1 cellular context compared by ENCODE assay signal in genomic region chr14:64937821-64938193, GRCh38.
TF ChIP-seq lines count a peak whose summit lies in the region.

No MANE protein-coding gene starts in this region.

TF ChIP-seq in H1, 55 proteins besides CTCF, POLR2A, EP300 and RAD21:
- TF ChIP-seq SP4 (IDR thresholded peaks at IDR 0.05; ENCODE audit: low read length) (no peak), EZH2 (IDR thresholded peaks at IDR 0.05; ENCODE audit: low read depth, low read length, severe bottlenecking) (no peak), RXRA (IDR thresholded peaks at IDR 0.05; ENCODE audit: insufficient read depth, low read depth, low read length) (no peak), E2F6 (IDR thresholded peaks at IDR 0.05) (no peak), BRCA1 (IDR thresholded peaks at IDR 0.05; ENCODE audit: low read depth, low read length) (no peak), KDM1A (IDR thresholded peaks at IDR 0.05; ENCODE audit: borderline replicate concordance, low read length) (no peak), TAF1 (IDR thresholded peaks at IDR 0.05; ENCODE audit: low read depth, low read length) (no peak), TEAD4 (IDR thresholded peaks at IDR 0.05; ENCODE audit: low read depth, low read length) (no peak), CHD2 (IDR thresholded peaks at IDR 0.05; ENCODE audit: low read length) (no peak), KDM4A (IDR thresholded peaks at IDR 0.05; ENCODE audit: low read depth, low read length, severe bottlenecking) (no peak)
TF ChIP-seq in H1: peak in this region for 0.
